ENCODE assay signal across 8 cellular contexts in genomic region chrX:152915541-152916241, GRCh38. TPM values are rescaled to one million over a fixed set of nuclear protein-coding genes. Genes with fewer than 3 reads are reported as not detected.
DNase-seq lines count a peak whose midpoint lies in the region; ATAC-seq and TF ChIP-seq lines count a peak whose summit lies in the region.

No MANE protein-coding gene starts in this region.

- peak; percentile 68 for TF ChIP-seq CTCF in SU-DHL-6 (IDR thresholded peaks at IDR 0.05; ENCODE audit: insufficient read depth, low read length, poor library complexity, severe bottlenecking)
- peak; percentile 67 for TF ChIP-seq CTCF in glutamatergic neuron (IDR thresholded peaks at IDR 0.05; ENCODE audit: partially characterized antibody, unreplicated experiment)
- TF ChIP-seq CTCF in stomach (IDR thresholded peaks at IDR 0.05) = peak in 4 of 7 experiments; percentile 8 to 32 (median 24)

- TF ChIP-seq POLR2A in stomach (IDR thresholded peaks at IDR 0.05) = no peak

- no peak overlapping the region for H3K27ac Mint-ChIP-seq in glutamatergic neuron (ENCODE audit: unreplicated experiment)

- no peak overlapping the region for H2AFZ ChIP-seq in SU-DHL-6 (ENCODE audit: low read depth, low read length, severe bottlenecking)

- peaks cover 0 to 4% (median 0%) of the 10 kb centered on the region in 4 donors for H3K4me1 ChIP-seq in stomach

- H3K79me2 ChIP-seq in SU-DHL-6 (ENCODE audit: insufficient read depth, low read length) = no peaks in the 10 kb centered on the region

- TF ChIP-seq EP300 in stomach (IDR thresholded peaks at IDR 0.05) = no peak

- intact Hi-C loops in stomach (cut with DNase I; ENCODE audit: low total_unique reads) = no loop called here

- WGBS in stomach, 5 donors = 30 to 46% (median 38%) methylated on average over 6 to 13 of the region's 13 CpGs

- H3K4me1 Mint-ChIP-seq in glutamatergic neuron (ENCODE audit: low read depth, unreplicated experiment) = peaks cover 7% of the 10 kb centered on the region

- H3K36me3 ChIP-seq in SU-DHL-6 (ENCODE audit: low read length) (no peaks in the 10 kb centered on the region), stomach (no peaks in the 10 kb centered on the region)

- peaks cover 6% of the 10 kb centered on the region for H3K27me3 Mint-ChIP-seq in glutamatergic neuron (ENCODE audit: unreplicated experiment)

- no peaks in the 10 kb centered on the region for H3K9me3 ChIP-seq in SU-DHL-6 (ENCODE audit: insufficient read depth, low read length)
- no peaks in the 10 kb centered on the region for H3K9me3 ChIP-seq in stomach

- no peak overlapping the region for H3K27ac ChIP-seq in SU-DHL-6 (ENCODE audit: low read depth, low read length)
- H3K27ac ChIP-seq in stomach = no peak overlapping the region

- peak; percentile 66 for DNase-seq in SIG-M5 treated with dmso at 0.1 percent for 504 hours (lab: John Stamatoyannopoulos, UW; ENCODE audit: unreplicated experiment)
- no peak for DNase-seq in SIG-M5 (lab: John Stamatoyannopoulos, UW)
- DNase-seq in glutamatergic neuron = peak; percentile 60
- DNase-seq in stomach = no peak
- DNase-seq in NCI-H2107 (lab: John Stamatoyannopoulos, UW) = no peak

- no peaks in the 10 kb centered on the region for H4K20me1 ChIP-seq in SU-DHL-6 (ENCODE audit: low read depth, low read length)

- H3K36me3 Mint-ChIP-seq in glutamatergic neuron (ENCODE audit: unreplicated experiment) = no peaks in the 10 kb centered on the region

- H3F3A ChIP-seq in SU-DHL-6 (ENCODE audit: insufficient read depth) = no peaks in the 10 kb centered on the region

- no peaks in the 10 kb centered on the region for H3K27me3 ChIP-seq in SU-DHL-6 (ENCODE audit: low read length)
- no peaks in the 10 kb centered on the region for H3K27me3 ChIP-seq in stomach

- no peak overlapping the region for H3K4me3 Mint-ChIP-seq in glutamatergic neuron (ENCODE audit: unreplicated experiment)

- no peak overlapping the region for H3K9ac ChIP-seq in SU-DHL-6 (ENCODE audit: low read length)

- H3K4me2 ChIP-seq in SU-DHL-6 (ENCODE audit: low read depth, low read length, poor library complexity, severe bottlenecking) = no peak overlapping the region

- no peaks in the 10 kb centered on the region for H3K9me3 Mint-ChIP-seq in glutamatergic neuron (ENCODE audit: unreplicated experiment)

- H3K9me2 ChIP-seq in SU-DHL-6 (replicated peaks; ENCODE audit: insufficient read depth, low read length) = no peaks in the 10 kb centered on the region

- peak; percentile 75 for ATAC-seq in GM21515 (IDR thresholded peaks at IDR 0.05; ENCODE audit: unreplicated experiment)
- peak; percentile 81 for ATAC-seq in HG03571 (IDR thresholded peaks at IDR 0.05; ENCODE audit: unreplicated experiment)

- H3K4me3 ChIP-seq in SU-DHL-6 (ENCODE audit: insufficient read depth, low read length, poor library complexity, severe bottlenecking) = no peak overlapping the region
- H3K4me3 ChIP-seq in stomach = no peak overlapping the region

RNA-seq across cellular contexts. Expression of gene ZNF185, which starts 17.8 kb away (rescaled TPM):
- total RNA-seq in glutamatergic neuron (ENCODE audit: unreplicated experiment) (1.1 TPM), stomach (1 to 10 TPM; 1.2 to 6.5 (median 4.5) TPM)
- polyA plus RNA-seq in stomach = 10 to 100 TPM in 1 of 3 donors, 1 to 10 TPM in 2; 4.4 to 48.2 (median 4.6) TPM

Comparison
In these comparisons a context has a peak if more than half of its experiments do, and no peak if none do; other contexts are left out.
1. DNase-seq: peak in SIG-M5 treated with dmso at 0.1 percent for 504 hours (single experiment) and glutamatergic neuron (single experiment); none in SIG-M5 (single experiment), stomach (single experiment) and NCI-H2107 (single experiment).
2. Peak in every context shown above with its lines, with median percentiles within 50 percentile points of each other: CTCF ChIP-seq.